Comparison of ENCODE assay signal across 9 cellular contexts in genomic region chr18:45014047-45014501, GRCh38.
DNase-seq lines count a peak whose midpoint lies in the region; ATAC-seq, FAIRE-seq and TF ChIP-seq lines count a peak whose summit lies in the region.
"Had no signal": no experiment of that assay in that cellular context is flagged by ENCODE, and none has a peak within 500 bp of the region (broad histone marks: within the 10 kb centered on the region; RNA-seq: fewer than 3 reads in every experiment).

No MANE protein-coding gene starts in this region.

- H4K91ac ChIP-seq in H1 (replicated peaks; ENCODE audit: insufficient read length, low read length) = no peak overlapping the region

- TF ChIP-seq CTCF in H1 (IDR thresholded peaks at IDR 0.05; ENCODE audit: control extremely low read depth in 1 of 3, insufficient read depth in 1 of 3, low read depth in 1 of 3, low read length in 3 of 3) (peak in 1 of 3 experiments; percentile 21; a peak in 1 of 4 replicates), mucosa of descending colon (IDR thresholded peaks at IDR 0.05) (no peak)

- CTCF ChIA-PET in H1 (lab: Charles Lee; ENCODE audit: partially characterized antibody) = no interaction called here

- no peak overlapping the region for H2AK5ac ChIP-seq in H1 (ENCODE audit: low read depth, low read length)

- ATAC-seq in mucosa of descending colon (peak; percentile 25), GM18505 (IDR thresholded peaks at IDR 0.05; ENCODE audit: unreplicated experiment) (no peak), GM19397 (IDR thresholded peaks at IDR 0.05; ENCODE audit: unreplicated experiment) (no peak)

- H3K4me2 ChIP-seq in H1 (ENCODE audit: insufficient read depth in 1 of 2, low read depth in 2 of 2, low read length in 2 of 2) = no peak overlapping the region

- DNase-seq in ACHN (peak; percentile 72), M059J (ENCODE audit: low read depth) (peak; percentile 92), H1 (ENCODE audit: low read depth in 1 of 2, low spot score in 2 of 2) (no peak), mucosa of descending colon (peak in 1 of 3 donors; percentile 20), NCI-H510A treated with DMSO at 0.1 percent for 48 hours (lab: John Stamatoyannopoulos, UW) (no peak), NCI-H82 (lab: John Stamatoyannopoulos, UW) (no peak)
- DNase-seq: DMS79 treated with DMSO at 0.1 percent for 48 hours had no signal

- in situ Hi-C loops in ACHN (cut with HindIII; ENCODE audit: low pct_ligation_motif_present, low pct_unique_long_range_greater_than_20kb, low sequenced_read_pairs) = no loop called here

- no peak overlapping the region for H2AFZ ChIP-seq in H1 (ENCODE audit: low read length)

- no peak for TF ChIP-seq POLR2A in H1 (IDR thresholded peaks at IDR 0.05; ENCODE audit: control extremely low read depth in 1 of 2, low read depth in 2 of 2, low read length in 2 of 2)
- TF ChIP-seq POLR2A in GM18505 (IDR thresholded peaks at IDR 0.05; ENCODE audit: borderline replicate concordance, extremely low read depth, insufficient read depth, insufficient read length) = no peak

- no peaks in the 10 kb centered on the region for H4K20me1 ChIP-seq in H1 (replicated peaks in 1 of 2; ENCODE audit: control insufficient read depth in 1 of 2, insufficient read depth in 2 of 2, low read length in 2 of 2)

- H3K56ac ChIP-seq in H1 (replicated peaks; ENCODE audit: insufficient read length, low read depth, low read length) = no peak overlapping the region

- intact Hi-C loops in mucosa of descending colon (cut with DNase I, micrococcal nuclease) = no loop called here

- no peak overlapping the region for H4K5ac ChIP-seq in H1 (ENCODE audit: insufficient read length, low read depth, low read length)

- TF ChIP-seq RAD21 in H1 (IDR thresholded peaks at IDR 0.05 in 1 of 2, conservative IDR thresholded peaks at IDR 0.05 in 1 of 2; ENCODE audit: low read depth in 2 of 2, low read length in 2 of 2) = peak; percentile 12 to 17; a peak in 2 of 4 replicates

- H3K23ac ChIP-seq in H1 (ENCODE audit: insufficient read length) = no peak overlapping the region

- no peak for TF ChIP-seq EP300 in H1 (IDR thresholded peaks at IDR 0.05; ENCODE audit: borderline replicate concordance in 1 of 2, low read depth in 2 of 2, low read length in 2 of 2)

- 75% methylated on average over 2 of the region's 2 CpGs; no CpG with 5 or more reads in 1 of the 2 experiments for whole genome bisulfite sequencing in H1 (ENCODE audit: extremely low coverage in 1 of 2, insufficient coverage in 1 of 2, insufficient read length in 1 of 2, insufficient replicate concordance in 2 of 2, low coverage in 1 of 2, low lambda C conversion rate in 2 of 2, missing lambda C conversion rate in 1 of 2), 2 experiments

- no peak overlapping the region for H2BK12ac ChIP-seq in H1 (ENCODE audit: low read depth, low read length)

- H3K9me3 ChIP-seq in H1 (ENCODE audit: insufficient read depth in 2 of 2, low read depth in 1 of 2, low read length in 1 of 2) = no peaks in the 10 kb centered on the region
- H3K9me3 ChIP-seq in mucosa of descending colon = no peaks in the 10 kb centered on the region

- no peak overlapping the region for H2BK15ac ChIP-seq in H1 (ENCODE audit: low read length)

- H3K4ac ChIP-seq in H1 (replicated peaks; ENCODE audit: insufficient read length, low read depth, low read length) = no peak overlapping the region

- H3K79me1 ChIP-seq in H1 (ENCODE audit: low read depth, low read length) = no peaks in the 10 kb centered on the region

- H4K8ac ChIP-seq in H1 (ENCODE audit: extremely low read depth, insufficient read depth, low read length) = no peak overlapping the region

- no peaks in the 10 kb centered on the region for H3K79me2 ChIP-seq in H1 (ENCODE audit: control insufficient read depth in 1 of 2, insufficient read depth in 2 of 2, low read length in 2 of 2)

- no peak overlapping the region for H2BK20ac ChIP-seq in H1 (ENCODE audit: low read length)

- peak; percentile 50 for FAIRE-seq in H1 (lab: Jason Lieb, UNC)

- H3K4me3 ChIP-seq in H1 (ENCODE audit: extremely low read depth in 1 of 4, insufficient read depth in 2 of 4, low read depth in 3 of 4, low read length in 4 of 4) = no peak overlapping the region
- H3K4me3 ChIP-seq in mucosa of descending colon = no peak overlapping the region

- no peak overlapping the region for H3K18ac ChIP-seq in H1 (ENCODE audit: extremely low read depth, low read length)

- no peaks in the 10 kb centered on the region for H3K27me3 ChIP-seq in H1 (replicated peaks in 1 of 4; ENCODE audit: control insufficient read depth in 3 of 4, extremely low read depth in 1 of 4, insufficient read depth in 3 of 4, low read length in 3 of 4)

- H3K36me3 ChIP-seq in H1 (ENCODE audit: control insufficient read depth in 2 of 4, insufficient read depth in 4 of 4, low read length in 3 of 4) (no peaks in the 10 kb centered on the region), mucosa of descending colon (ENCODE audit: low read depth) (no peaks in the 10 kb centered on the region)

- no peak overlapping the region for H3K14ac ChIP-seq in H1 (ENCODE audit: insufficient read length)

- POLR2A ChIA-PET in H1 (lab: Charles Lee; ENCODE audit: partially characterized antibody) = no interaction called here

- H3K9ac ChIP-seq in H1 (replicated peaks in 1 of 4; ENCODE audit: extremely low read depth in 1 of 4, low read depth in 3 of 4, low read length in 3 of 4) = no peak overlapping the region

- H2BK5ac ChIP-seq in H1 (ENCODE audit: low read depth, low read length) = no peak overlapping the region

- no peak overlapping the region for H3K27ac ChIP-seq in H1 (ENCODE audit: low read depth, low read length)

- no peaks in the 10 kb centered on the region for H3K23me2 ChIP-seq in H1 (ENCODE audit: low read depth, low read length)

- H3K4me1 ChIP-seq in H1 (replicated peaks in 1 of 4; ENCODE audit: control insufficient read depth in 3 of 4, insufficient read depth in 4 of 4, low read length in 3 of 4) (peaks cover 3 to 14% (median 8%) of the 10 kb centered on the region in 4 experiments; a peak in 5 of 7 replicates), mucosa of descending colon (ENCODE audit: low read depth) (no peaks in the 10 kb centered on the region)

- H2BK120ac ChIP-seq in H1 (replicated peaks; ENCODE audit: low read depth, low read length) = no peak overlapping the region

TF ChIP-seq in H1, 55 proteins besides CTCF, POLR2A, EP300 and RAD21:
- TF ChIP-seq CHD2 (IDR thresholded peaks at IDR 0.05; ENCODE audit: low read length) (no peak), JUND (IDR thresholded peaks at IDR 0.05; ENCODE audit: low read length) (0 out of 2 replicates have a peak, but pooled peaks have one; percentile 50), TEAD4 (IDR thresholded peaks at IDR 0.05; ENCODE audit: low read depth, low read length) (peak; percentile 59), NRF1 (IDR thresholded peaks at IDR 0.05; ENCODE audit: low read depth, low read length) (no peak)

Comparison
In these comparisons a context has a peak if more than half of its experiments do, and no peak if none do; other contexts are left out.
1. DNase-seq: peak in ACHN (single experiment) and M059J (single experiment); none in H1 (0 of 2), NCI-H510A treated with DMSO at 0.1 percent for 48 hours (single experiment) and NCI-H82 (single experiment).